2 cellular contexts compared by ENCODE assay signal in genomic region chr9:35103660-35104191, GRCh38.
TF ChIP-seq lines count a peak whose summit lies in the region.

No MANE protein-coding gene starts in this region.

TF ChIP-seq in SK-N-SH, 30 proteins besides CTCF, POLR2A, EP300 and RAD21 (continued from another document):
- TF ChIP-seq REST (IDR thresholded peaks at IDR 0.05; ENCODE audit: low read depth, low read length) (no peak), USF1 (IDR thresholded peaks at IDR 0.05; ENCODE audit: borderline replicate concordance, low read depth) (no peak), NRF1 (IDR thresholded peaks at IDR 0.05; ENCODE audit: low read depth, low read length) (no peak), SIN3A (IDR thresholded peaks at IDR 0.05; ENCODE audit: borderline replicate concordance, low read depth, low read length) (no peak), RCOR1 (IDR thresholded peaks at IDR 0.05; ENCODE audit: low read length) (no peak), NFIC (IDR thresholded peaks at IDR 0.05; ENCODE audit: borderline replicate concordance) (no peak), SMC3 (IDR thresholded peaks at IDR 0.05; ENCODE audit: low read depth, low read length) (no peak), CHD2 (IDR thresholded peaks at IDR 0.05; ENCODE audit: low read length, partially characterized antibody) (no peak), FOXJ3 (CRISPR knock-in tag; IDR thresholded peaks at IDR 0.05) (no peak), GATA2 (CRISPR knock-in tag; IDR thresholded peaks at IDR 0.05) (no peak), USF2 (IDR thresholded peaks at IDR 0.05; ENCODE audit: borderline replicate concordance, low read depth, low read length) (no peak)
TF ChIP-seq in SK-N-SH: peak in this region for 0.

TF ChIP-seq in SK-N-SH treated with all-trans-retinoic acid at 6 μM for 48 hours, 23 proteins besides CTCF, POLR2A, EP300 and RAD21 (continued from another document):
- TF ChIP-seq CSRNP3 (CRISPR knock-in tag; IDR thresholded peaks at IDR 0.05) (no peak), RARB (CRISPR knock-in tag; IDR thresholded peaks at IDR 0.05) (no peak), TOX (CRISPR knock-in tag; IDR thresholded peaks at IDR 0.05; ENCODE audit: borderline replicate concordance) (no peak), TSHZ2 (CRISPR knock-in tag; IDR thresholded peaks at IDR 0.05) (no peak), POU6F1 (CRISPR knock-in tag; IDR thresholded peaks at IDR 0.05; ENCODE audit: borderline replicate concordance, low read depth) (no peak), OSR1 (CRISPR knock-in tag; IDR thresholded peaks at IDR 0.05) (no peak), ZFP3 (CRISPR knock-in tag; IDR thresholded peaks at IDR 0.05) (no peak), CSDC2 (CRISPR knock-in tag; IDR thresholded peaks at IDR 0.05) (no peak), ISL1 (CRISPR knock-in tag; IDR thresholded peaks at IDR 0.05) (no peak), ZNF8 (CRISPR knock-in tag; IDR thresholded peaks at IDR 0.05) (no peak)
